1 cellular context compared by ENCODE assay signal in genomic region chr1:109884242-109884891, GRCh38.
TF ChIP-seq lines count a peak whose summit lies in the region.

No MANE protein-coding gene starts in this region.

TF ChIP-seq in GM12878, 131 proteins besides CTCF, POLR2A, EP300 and RAD21 (continued from another document):
- TF ChIP-seq, protein P1, sequence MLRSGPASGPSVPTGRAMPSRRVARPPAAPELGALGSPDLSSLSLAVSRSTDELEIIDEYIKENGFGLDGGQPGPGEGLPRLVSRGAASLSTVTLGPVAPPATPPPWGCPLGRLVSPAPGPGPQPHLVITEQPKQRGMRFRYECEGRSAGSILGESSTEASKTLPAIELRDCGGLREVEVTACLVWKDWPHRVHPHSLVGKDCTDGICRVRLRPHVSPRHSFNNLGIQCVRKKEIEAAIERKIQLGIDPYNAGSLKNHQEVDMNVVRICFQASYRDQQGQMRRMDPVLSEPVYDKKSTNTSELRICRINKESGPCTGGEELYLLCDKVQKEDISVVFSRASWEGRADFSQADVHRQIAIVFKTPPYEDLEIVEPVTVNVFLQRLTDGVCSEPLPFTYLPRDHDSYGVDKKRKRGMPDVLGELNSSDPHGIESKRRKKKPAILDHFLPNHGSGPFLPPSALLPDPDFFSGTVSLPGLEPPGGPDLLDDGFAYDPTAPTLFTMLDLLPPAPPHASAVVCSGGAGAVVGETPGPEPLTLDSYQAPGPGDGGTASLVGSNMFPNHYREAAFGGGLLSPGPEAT (IDR thresholded peaks at IDR 0.05; ENCODE audit: low read depth) = peak; percentile 27; the same call in 1 of the 2 replicates
- TF ChIP-seq ZNF207 (IDR thresholded peaks at IDR 0.05; ENCODE audit: borderline replicate concordance) (no peak), SIN3A (IDR thresholded peaks at IDR 0.05; ENCODE audit: low read depth, low read length) (no peak), MLLT1 (IDR thresholded peaks at IDR 0.05) (0 out of 2 replicates have a peak, but pooled peaks have one; percentile 45), MEF2B (IDR thresholded peaks at IDR 0.05; ENCODE audit: partially characterized antibody, poor library complexity, severe bottlenecking) (peak; percentile 33), PKNOX1 (IDR thresholded peaks at IDR 0.05) (peak; percentile 19; the same call in 1 of the 2 replicates), IKZF2 (IDR thresholded peaks at IDR 0.05) (peak in 1 of 2 experiments; percentile 17; a peak in 1 of 4 replicates)
